In the genomic region with DNA sequence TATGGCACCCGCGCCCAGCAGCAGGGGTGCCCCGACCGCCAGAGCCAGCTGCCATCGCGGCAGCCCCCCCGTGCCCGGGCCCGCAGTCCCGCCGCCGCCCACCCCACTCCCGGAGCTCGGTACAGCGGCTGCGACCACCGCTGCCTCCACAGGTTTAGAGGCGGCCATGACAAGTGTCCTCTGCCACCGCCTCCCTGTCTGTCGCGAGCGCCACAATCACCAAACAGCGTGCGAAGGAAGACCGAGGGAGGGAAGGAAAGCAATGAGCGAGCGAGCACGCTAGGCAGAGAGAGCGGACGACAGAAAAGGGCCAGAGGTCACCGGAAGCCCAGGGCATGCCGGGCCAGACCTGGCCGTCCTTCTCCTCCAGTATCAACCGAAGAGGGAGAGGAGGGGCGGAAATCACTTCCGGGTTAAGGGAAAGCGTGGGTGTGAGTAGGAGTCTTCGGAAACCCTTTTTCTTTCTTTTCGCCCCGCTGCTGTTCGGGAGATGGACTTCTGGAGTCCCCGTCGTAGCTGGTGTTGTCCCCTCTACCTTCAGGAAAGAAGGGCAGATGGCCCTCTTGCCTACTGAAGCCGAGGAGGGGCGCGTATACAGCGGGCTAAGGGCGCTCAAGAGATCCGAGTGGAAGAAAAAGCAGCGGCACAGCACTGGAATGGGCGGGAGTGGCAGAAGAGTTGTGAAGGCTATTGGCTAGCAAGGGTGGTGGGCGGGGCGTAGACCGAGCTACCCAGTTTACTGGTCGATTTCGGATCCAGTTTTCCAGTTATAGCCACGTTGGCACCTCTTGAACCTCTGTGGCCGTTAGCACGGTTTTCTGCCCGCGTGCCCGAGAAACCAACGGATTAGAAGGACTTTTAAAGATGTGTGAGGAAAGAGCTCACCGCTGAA, we compare ENCODE assay signal across 1 cellular context.
A peak's percentile ranks its signal among the peaks of the same experiment; 100 is the strongest.
TF ChIP-seq lines count a peak whose summit lies in the region.

A gene with protein sequence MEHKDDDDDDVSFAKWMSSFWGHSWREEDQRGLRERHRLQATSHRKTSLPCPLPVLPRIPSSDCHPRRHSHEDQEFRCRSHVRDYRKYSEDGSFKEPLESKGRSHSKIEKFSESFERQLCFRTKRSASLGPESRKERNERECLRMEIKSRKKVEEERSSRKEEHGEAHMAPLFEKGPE (plus strand): TSS at position 758 of the 892 bp plus-strand sequence. CDS start 28,191 bp downstream, outside the sequence.
A gene (minus strand): TSS at position 308 of the 892 bp plus-strand sequence. CDS start 140 bp downstream, at position 168.

TF ChIP-seq in K562, 482 proteins besides CTCF, POLR2A, EP300 and RAD21 (continued from another document):
- TF ChIP-seq BHLHE40 (IDR thresholded peaks at IDR 0.05; ENCODE audit: low read length) (peak; percentile 48), ZBTB17 (CRISPR knock-in tag; IDR thresholded peaks at IDR 0.05) (peak; percentile 80), NRF1 (conservative IDR thresholded peaks at IDR 0.05 in 1 of 2, IDR thresholded peaks at IDR 0.05 in 1 of 2) (peak in 1 of 2 experiments; percentile 35; a peak in 1 of 4 replicates), SLC30A9 (CRISPR knock-in tag; IDR thresholded peaks at IDR 0.05) (no peak), ASH1L (IDR thresholded peaks at IDR 0.05; ENCODE audit: borderline replicate concordance, low read depth, partially characterized antibody) (peak; percentile 51), SIN3A (IDR thresholded peaks at IDR 0.05; ENCODE audit: borderline replicate concordance in 2 of 2, control insufficient read depth in 1 of 2, low read depth in 2 of 2, low read length in 2 of 2) (peak in 1 of 2 experiments; percentile 78; a peak in 2 of 4 replicates), ARID1B (IDR thresholded peaks at IDR 0.05) (no peak; the same call in 1 of the 2 replicates)
- TF ChIP-seq, protein P1, sequence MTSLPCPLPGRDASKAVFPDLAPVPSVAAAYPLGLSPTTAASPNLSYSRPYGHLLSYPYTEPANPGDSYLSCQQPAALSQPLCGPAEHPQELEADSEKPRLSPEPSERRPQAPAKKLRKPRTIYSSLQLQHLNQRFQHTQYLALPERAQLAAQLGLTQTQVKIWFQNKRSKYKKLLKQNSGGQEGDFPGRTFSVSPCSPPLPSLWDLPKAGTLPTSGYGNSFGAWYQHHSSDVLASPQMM (CRISPR knock-in tag; IDR thresholded peaks at IDR 0.05), result no peak
- TF ChIP-seq, protein P2, sequence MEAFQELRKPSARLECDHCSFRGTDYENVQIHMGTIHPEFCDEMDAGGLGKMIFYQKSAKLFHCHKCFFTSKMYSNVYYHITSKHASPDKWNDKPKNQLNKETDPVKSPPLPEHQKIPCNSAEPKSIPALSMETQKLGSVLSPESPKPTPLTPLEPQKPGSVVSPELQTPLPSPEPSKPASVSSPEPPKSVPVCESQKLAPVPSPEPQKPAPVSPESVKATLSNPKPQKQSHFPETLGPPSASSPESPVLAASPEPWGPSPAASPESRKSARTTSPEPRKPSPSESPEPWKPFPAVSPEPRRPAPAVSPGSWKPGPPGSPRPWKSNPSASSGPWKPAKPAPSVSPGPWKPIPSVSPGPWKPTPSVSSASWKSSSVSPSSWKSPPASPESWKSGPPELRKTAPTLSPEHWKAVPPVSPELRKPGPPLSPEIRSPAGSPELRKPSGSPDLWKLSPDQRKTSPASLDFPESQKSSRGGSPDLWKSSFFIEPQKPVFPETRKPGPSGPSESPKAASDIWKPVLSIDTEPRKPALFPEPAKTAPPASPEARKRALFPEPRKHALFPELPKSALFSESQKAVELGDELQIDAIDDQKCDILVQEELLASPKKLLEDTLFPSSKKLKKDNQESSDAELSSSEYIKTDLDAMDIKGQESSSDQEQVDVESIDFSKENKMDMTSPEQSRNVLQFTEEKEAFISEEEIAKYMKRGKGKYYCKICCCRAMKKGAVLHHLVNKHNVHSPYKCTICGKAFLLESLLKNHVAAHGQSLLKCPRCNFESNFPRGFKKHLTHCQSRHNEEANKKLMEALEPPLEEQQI (IDR thresholded peaks at IDR 0.05), result peak; percentile 72
- TF ChIP-seq, protein P3, sequence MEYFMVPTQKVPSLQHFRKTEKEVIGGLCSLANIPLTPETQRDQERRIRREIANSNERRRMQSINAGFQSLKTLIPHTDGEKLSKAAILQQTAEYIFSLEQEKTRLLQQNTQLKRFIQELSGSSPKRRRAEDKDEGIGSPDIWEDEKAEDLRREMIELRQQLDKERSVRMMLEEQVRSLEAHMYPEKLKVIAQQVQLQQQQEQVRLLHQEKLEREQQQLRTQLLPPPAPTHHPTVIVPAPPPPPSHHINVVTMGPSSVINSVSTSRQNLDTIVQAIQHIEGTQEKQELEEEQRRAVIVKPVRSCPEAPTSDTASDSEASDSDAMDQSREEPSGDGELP (CRISPR knock-in tag; IDR thresholded peaks at IDR 0.05; ENCODE audit: borderline replicate concordance), result peak; percentile 56; the same call in 1 of the 2 replicates
